ENCODE assay signal across 24 cellular contexts in genomic region chr2:234673961-234674759, GRCh38.
DNase-seq lines count a peak whose midpoint lies in the region; ATAC-seq and TF ChIP-seq lines count a peak whose summit lies in the region.
"Had no signal": no experiment of that assay in that cellular context is flagged by ENCODE, and none has a peak within 500 bp of the region (broad histone marks: within the 10 kb centered on the region; RNA-seq: fewer than 3 reads in every experiment).

No MANE protein-coding gene starts in this region.

- no peak overlapping the region for H3K27ac ChIP-seq in endodermal cell (ENCODE audit: low read depth, low read length)
- H3K27ac ChIP-seq: gastroesophageal sphincter, KMS-11, parathyroid adenoma, sigmoid colon, SJCRH30, testis, WERI-Rb-1 had no signal

- H3K27me3 Mint-ChIP-seq in endodermal cell (ENCODE audit: insufficient read depth), result peaks cover 2% of the 10 kb centered on the region
- peaks cover 12% of the 10 kb centered on the region for H3K27me3 Mint-ChIP-seq in nephron (ENCODE audit: low read depth)
- H3K27me3 Mint-ChIP-seq: dendritic cell treated with granulocyte-macrophage colony-stimulating factor and Interleukin-4, amounts not matched to agents 40 ng/mL and 50 ng/mL, for 4 days; stimulated activated memory B cell treated with anti-CD40 and anti-IgM and Interleukin-4, amounts not matched to agents 10 μg/mL and 1 μg/mL and 100 μg/mL, for 72 hours had no signal

- WGBS in endodermal cell (ENCODE audit: insufficient coverage in 1 of 2, insufficient read length in 1 of 2), 2 experiments, result 100% methylated on average over 1 of the region's 1 CpG; no CpG with 5 or more reads in 1 of the 2 experiments

- H3K27ac Mint-ChIP-seq in endodermal cell (no peak overlapping the region), nephron (peak overlapping the region in 2 of 3 experiments; percentile 58 to 67)
- H3K27ac Mint-ChIP-seq: CD4-positive, alpha-beta T cell; dendritic cell treated with granulocyte-macrophage colony-stimulating factor and Interleukin-4, amounts not matched to agents 40 ng/mL and 50 ng/mL, for 4 days; stimulated activated memory B cell treated with anti-CD40 and anti-IgM and Interleukin-4, amounts not matched to agents 10 μg/mL and 1 μg/mL and 100 μg/mL, for 72 hours had no signal

- no peaks in the 10 kb centered on the region for H3K36me3 ChIP-seq in endodermal cell (ENCODE audit: control insufficient read depth, insufficient read depth, low read length)
- H3K36me3 ChIP-seq: gastroesophageal sphincter, sigmoid colon, SJCRH30, WERI-Rb-1 had no signal

- POLR2A ChIA-PET in HEK293T (lab: Yijun Ruan, JAX), result no interaction called here

- peak; percentile 33 for DNase-seq in AG10803 (ENCODE audit: low read depth)
- DNase-seq in LHCN-M2 (ENCODE audit: low read depth), result peak; percentile 22
- DNase-seq in endodermal cell, result peak; percentile 14
- no peak for DNase-seq in GF-D8 (lab: John Stamatoyannopoulos, UW)
- no peak for DNase-seq in NCI-H774 (lab: John Stamatoyannopoulos, UW)
- no peak for DNase-seq in HEK293T (ENCODE audit: extremely low spot score)
- DNase-seq: activated CD4-positive, alpha-beta T cell treated with anti-CD3 and anti-CD28 coated beads, Interleukin-2, amount 50 U/mL, for 4 hours; activated effector memory CD4-positive, alpha-beta T cell treated with anti-CD3 and anti-CD28 coated beads, Interleukin-2, amount 50 U/mL, for 16 hours; CD4-positive, alpha-beta T cell; DMS79; NCI-H187 treated with DMSO at 0.1 percent for 48 hours; NCI-H748 treated with DMSO at 0.1 percent for 48 hours; PC-3; sigmoid colon; SJCRH30; WERI-Rb-1 had no signal

- H3K4me1 Mint-ChIP-seq in endodermal cell (peaks cover 45% of the 10 kb centered on the region), nephron (peaks cover 28% of the 10 kb centered on the region)
- H3K4me1 Mint-ChIP-seq: stimulated activated memory B cell treated with anti-CD40 and anti-IgM and Interleukin-4, amounts not matched to agents 10 μg/mL and 1 μg/mL and 100 μg/mL, for 72 hours had no signal

- CTCF ChIA-PET in HEK293T (lab: Yijun Ruan, JAX), result no interaction called here

- peaks cover 25% of the 10 kb centered on the region for H3K4me1 ChIP-seq in endodermal cell (ENCODE audit: control insufficient read depth, insufficient read depth, low read length)
- H3K4me1 ChIP-seq: parathyroid adenoma had no signal

- H3K9me3 ChIP-seq in endodermal cell (ENCODE audit: control insufficient read depth, low read length), result peaks cover 17% of the 10 kb centered on the region
- H3K9me3 ChIP-seq: gastroesophageal sphincter, sigmoid colon, SJCRH30, testis had no signal

- TF ChIP-seq CTCF in AG10803 (conservative IDR thresholded peaks at IDR 0.05; ENCODE audit: low read length) (no peak), endodermal cell (conservative IDR thresholded peaks at IDR 0.05) (no peak), nephron (IDR thresholded peaks at IDR 0.05; ENCODE audit: unreplicated experiment in 3 of 3) (no peak)

- H3K27me3 ChIP-seq in endodermal cell (ENCODE audit: control insufficient read depth, insufficient read depth, low read length, poor library complexity, severe bottlenecking), result no peaks in the 10 kb centered on the region
- H3K27me3 ChIP-seq: gastroesophageal sphincter, sigmoid colon, SJCRH30, testis had no signal

- no peak overlapping the region for H3K4me3 Mint-ChIP-seq in endodermal cell
- H3K4me3 Mint-ChIP-seq in nephron, result peak overlapping the region in 1 of 3 experiments; percentile 4
- H3K4me3 Mint-ChIP-seq: CD4-positive, alpha-beta T cell; dendritic cell treated with granulocyte-macrophage colony-stimulating factor and Interleukin-4, amounts not matched to agents 40 ng/mL and 50 ng/mL, for 4 days; stimulated activated memory B cell treated with anti-CD40 and anti-IgM and Interleukin-4, amounts not matched to agents 10 μg/mL and 1 μg/mL and 100 μg/mL, for 72 hours had no signal

- H3K9me3 Mint-ChIP-seq in endodermal cell (peaks cover 9% of the 10 kb centered on the region), nephron (peaks cover 10% of the 10 kb centered on the region)
- H3K9me3 Mint-ChIP-seq: CD4-positive, alpha-beta T cell; dendritic cell treated with granulocyte-macrophage colony-stimulating factor and Interleukin-4, amounts not matched to agents 40 ng/mL and 50 ng/mL, for 4 days; stimulated activated memory B cell treated with anti-CD40 and anti-IgM and Interleukin-4, amounts not matched to agents 10 μg/mL and 1 μg/mL and 100 μg/mL, for 72 hours had no signal

- ATAC-seq in GM18520 (IDR thresholded peaks at IDR 0.05; ENCODE audit: unreplicated experiment), result no peak
- ATAC-seq: gastroesophageal sphincter; PC-3; stimulated activated memory B cell treated with anti-CD40 and anti-IgM and Interleukin-4, amounts not matched to agents 10 μg/mL and 1 μg/mL and 100 μg/mL, for 72 hours had no signal

- H3K9ac ChIP-seq in endodermal cell (ENCODE audit: extremely low read depth, low read length, poor library complexity, severe bottlenecking), result no peak overlapping the region
- H3K9ac ChIP-seq: KMS-11, parathyroid adenoma had no signal

- H3K4me3 ChIP-seq in AG10803 (ENCODE audit: low read length) (no peak overlapping the region), endodermal cell (ENCODE audit: low read length) (no peak overlapping the region)
- H3K4me3 ChIP-seq: gastroesophageal sphincter, sigmoid colon, SJCRH30, testis had no signal

- H3K36me3 Mint-ChIP-seq in endodermal cell (ENCODE audit: low read depth) (no peaks in the 10 kb centered on the region), nephron (ENCODE audit: low read depth) (no peaks in the 10 kb centered on the region)
- H3K36me3 Mint-ChIP-seq: stimulated activated memory B cell treated with anti-CD40 and anti-IgM and Interleukin-4, amounts not matched to agents 10 μg/mL and 1 μg/mL and 100 μg/mL, for 72 hours had no signal

TF ChIP-seq in HEK293T, 16 proteins besides CTCF, POLR2A, EP300 and RAD21:
- TF ChIP-seq ARNT (IDR thresholded peaks at IDR 0.05) (no peak), L3MBTL2 (conservative IDR thresholded peaks at IDR 0.05) (no peak), CTBP1 (IDR thresholded peaks at IDR 0.05; ENCODE audit: borderline replicate concordance) (no peak), ELF4 (IDR thresholded peaks at IDR 0.05) (no peak), FOXA1 (IDR thresholded peaks at IDR 0.05) (no peak), PKNOX1 (IDR thresholded peaks at IDR 0.05) (no peak), FOXM1 (IDR thresholded peaks at IDR 0.05; ENCODE audit: borderline replicate concordance) (no peak), HDGF (IDR thresholded peaks at IDR 0.05; ENCODE audit: borderline replicate concordance) (no peak), NFRKB (IDR thresholded peaks at IDR 0.05) (no peak), LEF1 (IDR thresholded peaks at IDR 0.05; ENCODE audit: borderline replicate concordance) (no peak), SUZ12 (IDR thresholded peaks at IDR 0.05) (no peak), ZNF384 (IDR thresholded peaks at IDR 0.05) (no peak), FOXK2 (IDR thresholded peaks at IDR 0.05) (no peak), BHLHE40 (IDR thresholded peaks at IDR 0.05; ENCODE audit: borderline replicate concordance) (no peak), TARDBP (IDR thresholded peaks at IDR 0.05) (no peak), SP1 (IDR thresholded peaks at IDR 0.05) (no peak)
TF ChIP-seq in HEK293T: peak in this region for 0.

Comparison
In these comparisons a context has a peak if more than half of its experiments do, and no peak if none do; other contexts are left out.
1. DNase-seq: peak in AG10803 (single experiment), LHCN-M2 (single experiment) and endodermal cell (single experiment); none in GF-D8 (single experiment), NCI-H774 (single experiment) and HEK293T (single experiment).